34 cellular contexts compared by ENCODE assay signal in genomic region chr18:63542069-63542468, GRCh38. TPM values are rescaled to one million over a fixed set of nuclear protein-coding genes. Genes with fewer than 3 reads are reported as not detected.
"Had no signal": no experiment of that assay in that cellular context is flagged by ENCODE, and none has a peak within 500 bp of the region (broad histone marks: within the 10 kb centered on the region; RNA-seq: fewer than 3 reads in every experiment).

SERPINB12 (plus strand) TSS chr18:63542369; CDS start chr18:63556160, 13,791 bp downstream.

- H3K4me3 ChIP-seq: adrenal gland, body of pancreas, breast epithelium, MG63 had no signal

- ATAC-seq: activated naive CD4-positive, alpha-beta T cell treated with anti-CD3 and anti-CD28 coated beads, Interleukin-2, amount 50 U/mL, for 72 hours; activated T-cell treated with anti-CD3 and anti-CD28 coated beads, Interleukin-2, amount 50 U/mL, for 4 hours; body of pancreas had no signal

- H3K9me3 ChIP-seq: adrenal gland, body of pancreas, breast epithelium, MG63 had no signal

- H3K36me3 Mint-ChIP-seq: activated naive CD4-positive, alpha-beta T cell treated with anti-CD3 and anti-CD28 coated beads, Interleukin-2, amount 50 U/mL, for 72 hours had no signal

- H3K9me3 Mint-ChIP-seq: activated naive CD4-positive, alpha-beta T cell treated with anti-CD3 and anti-CD28 coated beads for 36 hours; activated naive CD4-positive, alpha-beta T cell treated with anti-CD3 and anti-CD28 coated beads, Interleukin-2, amount 50 U/mL, for 72 hours; activated T-cell treated with anti-CD3 and anti-CD28 coated beads, Interleukin-2, amount 50 U/mL, for 4 hours; activated T-helper 1 cell treated with anti-CD3 and anti-CD28 coated beads, Interleukin-12 subunit alpha, Interleukin-12 subunit beta, Interleukin-2, Interleukin-4 antibody, amounts not matched to agents 30 ng/mL and 10 ng/mL and 1 ng/mL, durations not matched to agents 14 hours and 24 hours and 36 hours; IgD-negative memory B cell had no signal

- DNase-seq: activated CD4-positive, alpha-beta T cell treated with anti-CD3 and anti-CD28 coated beads for 1 hour; activated CD4-positive, alpha-beta T cell treated with anti-CD3 and anti-CD28 coated beads for 48 hours; activated CD4-positive, alpha-beta T cell treated with anti-CD3 and anti-CD28 coated beads, Interleukin-2, amount 50 U/mL, for 48 hours; activated CD4-positive, CD25-positive, alpha-beta regulatory T cell; activated CD8-positive, alpha-beta memory T cell treated with anti-CD3 and anti-CD28 coated beads, Interleukin-2, amount 50 U/mL, for 4 hours; activated gamma-delta T cell treated with Interleukin-2 at 50 U/mL for 16 hours; activated naive CD4-positive, alpha-beta T cell treated with anti-CD3 and anti-CD28 coated beads for 36 hours; activated T-cell treated with anti-CD3 and anti-CD28 coated beads for 4 hours; activated T-cell treated with anti-CD3 and anti-CD28 coated beads, Interleukin-2, amount 50 U/mL, for 4 hours; adrenal gland; body of pancreas; Karpas-422; KBM-7; MG63; NCI-H1105; NCI-H1417 treated with DMSO at 0.1 percent for 48 hours; NCI-H1694; NCI-H1930; NCI-H2081 treated with DMSO at 0.1 percent for 48 hours; NCI-H345; NCI-H524 treated with DMSO at 0.1 percent for 48 hours; Right ventricle myocardium superior; T1000; WERI-Rb-1 had no signal

- H3K27ac Mint-ChIP-seq: activated naive CD4-positive, alpha-beta T cell treated with anti-CD3 and anti-CD28 coated beads for 36 hours; activated naive CD4-positive, alpha-beta T cell treated with anti-CD3 and anti-CD28 coated beads, Interleukin-2, amount 50 U/mL, for 72 hours; activated T-helper 1 cell treated with anti-CD3 and anti-CD28 coated beads, Interleukin-12 subunit alpha, Interleukin-12 subunit beta, Interleukin-2, Interleukin-4 antibody, amounts not matched to agents 30 ng/mL and 10 ng/mL and 1 ng/mL, durations not matched to agents 14 hours and 24 hours and 36 hours; IgD-negative memory B cell had no signal

- H3K27me3 ChIP-seq: adrenal gland, body of pancreas, breast epithelium, MG63 had no signal

- H3K4me3 Mint-ChIP-seq: activated naive CD4-positive, alpha-beta T cell treated with anti-CD3 and anti-CD28 coated beads for 36 hours; activated T-cell treated with anti-CD3 and anti-CD28 coated beads, Interleukin-2, amount 50 U/mL, for 4 hours; activated T-helper 1 cell treated with anti-CD3 and anti-CD28 coated beads, Interleukin-12 subunit alpha, Interleukin-12 subunit beta, Interleukin-2, Interleukin-4 antibody, amounts not matched to agents 30 ng/mL and 10 ng/mL and 1 ng/mL, durations not matched to agents 14 hours and 24 hours and 36 hours; IgD-negative memory B cell had no signal

- H3K36me3 ChIP-seq: adrenal gland, breast epithelium, MG63, WERI-Rb-1 had no signal

- H3K4me1 Mint-ChIP-seq: IgD-negative memory B cell had no signal

- H3K4me1 ChIP-seq: body of pancreas, breast epithelium had no signal

- H3K27ac ChIP-seq: adrenal gland, body of pancreas, breast epithelium, WERI-Rb-1 had no signal

RNA-seq across cellular contexts. Expression of gene SERPINB12, which starts in this region (rescaled TPM):
- total RNA-seq: activated naive CD4-positive, alpha-beta T cell treated with anti-CD3 and anti-CD28 coated beads for 36 hours; activated naive CD4-positive, alpha-beta T cell treated with anti-CD3 and anti-CD28 coated beads, Interleukin-2, amount 50 U/mL, for 72 hours; activated T-cell treated with anti-CD3 and anti-CD28 coated beads, Interleukin-2, amount 50 U/mL, for 4 hours; activated T-helper 1 cell treated with anti-CD3 and anti-CD28 coated beads, Interleukin-12 subunit alpha, Interleukin-12 subunit beta, Interleukin-2, Interleukin-4 antibody, amounts not matched to agents 30 ng/mL and 10 ng/mL and 1 ng/mL, durations not matched to agents 14 hours and 24 hours and 36 hours; adrenal gland; astrocyte; body of pancreas; breast epithelium; cardiac septum; NCI-H460; OCI-LY7; Right ventricle myocardium superior; T-helper 1 cell treated with Interleukin-12 subunit alpha and Interleukin-12 subunit beta and Interleukin-4 antibody, amounts not matched to agents 30 ng/mL and 1 ng/mL, for 36 hours; T-helper 2 cell treated with Interferon-gamma antibody and Interleukin-4, amounts not matched to agents 100 ng/mL and 5 ng/mL, for 36 hours had no signal
- polyA plus RNA-seq: adrenal gland, IgD-negative memory B cell had no signal
